Comparison of ENCODE assay signal across 7 cellular contexts in the genomic region with DNA sequence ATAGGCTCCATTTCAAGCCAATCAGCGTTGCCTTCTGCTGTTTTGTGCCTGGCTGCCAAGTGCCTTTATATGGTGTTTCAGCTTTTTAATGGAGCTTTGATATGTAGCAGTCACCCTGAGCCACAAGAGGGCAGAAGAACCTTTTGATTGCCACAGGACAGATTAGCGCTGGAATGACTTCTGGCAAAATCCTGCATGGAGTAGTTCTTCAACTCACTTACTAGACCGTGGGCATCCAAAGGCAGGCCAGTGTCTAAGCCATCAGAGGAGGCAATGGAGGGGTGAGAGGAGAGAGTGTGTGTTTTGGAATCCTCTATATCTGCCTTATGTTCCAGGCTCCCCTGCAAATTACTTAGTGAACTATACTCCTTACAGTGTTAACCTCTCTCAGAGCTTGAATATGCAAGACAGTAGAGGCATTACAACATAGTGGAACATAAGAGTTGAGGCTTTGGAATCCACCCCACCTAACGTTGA. TPM values are rescaled to one million over a fixed set of nuclear protein-coding genes. Genes with fewer than 3 reads are reported as not detected.
A peak's percentile ranks its signal among the peaks of the same experiment; 100 is the strongest.
DNase-seq lines count a peak whose midpoint lies in the region; ATAC-seq, FAIRE-seq and TF ChIP-seq lines count a peak whose summit lies in the region.

No MANE protein-coding gene starts in this region.

- H3K27ac Mint-ChIP-seq in T-helper 17 cell = no peak overlapping the region

- no peaks in the 10 kb centered on the region for H3K9me3 ChIP-seq in T-helper 17 cell (ENCODE audit: control insufficient read depth, low read length, poor library complexity, severe bottlenecking)
- no peaks in the 10 kb centered on the region for H3K9me3 ChIP-seq in hepatocyte (ENCODE audit: low read depth)

- ATAC-seq in T-helper 17 cell = peak; percentile 76
- peak; percentile 98 for ATAC-seq in sciatic nerve
- no peak for ATAC-seq in GM19395 (IDR thresholded peaks at IDR 0.05; ENCODE audit: unreplicated experiment)

- no peak overlapping the region for H2AFZ ChIP-seq in hepatocyte

- H3K79me2 ChIP-seq in hepatocyte = no peaks in the 10 kb centered on the region

- DNase-seq in GM12891 (ENCODE audit: insufficient read length, low spot score) = peak; percentile 34
- DNase-seq in NCI-H1694 treated with DMSO at 0.1 percent for 48 hours (lab: John Stamatoyannopoulos, UW) = peak; percentile 97
- no peak for DNase-seq in T-helper 17 cell
- peak; percentile 89 for DNase-seq in astrocyte of the cerebellum (ENCODE audit: low read depth)
- peak; percentile 87 for DNase-seq in hepatocyte (ENCODE audit: low spot score)
- peak; percentile 76 for DNase-seq in sciatic nerve (ENCODE audit: low spot score)

- TF ChIP-seq POLR2A in GM12891 (IDR thresholded peaks at IDR 0.05; ENCODE audit: low read depth, low read length) = no peak

- no peaks in the 10 kb centered on the region for H3K36me3 Mint-ChIP-seq in T-helper 17 cell (ENCODE audit: low read depth)

- H3K4me3 Mint-ChIP-seq in T-helper 17 cell = no peak overlapping the region

- in situ Hi-C loops in astrocyte of the cerebellum (cut with HindIII; ENCODE audit: low sequenced_read_pairs) = loop anchor here (5.0 to 10.0 kb wide), 3 partner anchors 101 to 261 kb away; a partner anchor contains a TSS

- peaks cover 10% of the 10 kb centered on the region for H3K4me1 ChIP-seq in hepatocyte (ENCODE audit: insufficient read depth)

- no peak overlapping the region for H3K27ac ChIP-seq in hepatocyte

- 5% methylated on average over 4 of the region's 4 CpGs for WGBS in hepatocyte (ENCODE audit: low lambda C conversion rate, missing lambda C conversion rate)

- no peaks in the 10 kb centered on the region for H3K9me2 ChIP-seq in hepatocyte (replicated peaks; ENCODE audit: insufficient read depth)

- H4K20me1 ChIP-seq in hepatocyte (ENCODE audit: insufficient read depth, poor library complexity, severe bottlenecking) = no peaks in the 10 kb centered on the region

- peak; percentile 95 for FAIRE-seq in GM12891 (lab: Jason Lieb, UNC)

- no peaks in the 10 kb centered on the region for H3K27me3 ChIP-seq in hepatocyte

- no peaks in the 10 kb centered on the region for H3K36me3 ChIP-seq in hepatocyte (replicated peaks; ENCODE audit: insufficient read depth, low read depth)

- H3K4me2 ChIP-seq in hepatocyte = no peak overlapping the region

- H3K27me3 Mint-ChIP-seq in T-helper 17 cell = no peaks in the 10 kb centered on the region

- intact Hi-C loops in sciatic nerve (cut with DNase I) = loop anchor here (5.0 kb wide), 2 partner anchors 169 to 269 kb away; a partner anchor contains a TSS

- H3K4me1 Mint-ChIP-seq in T-helper 17 cell = peaks cover 8% of the 10 kb centered on the region

- H3K4me3 ChIP-seq in astrocyte of the cerebellum (ENCODE audit: low read depth, low read length) (no peak overlapping the region), hepatocyte (no peak overlapping the region)

- TF ChIP-seq CTCF in astrocyte of the cerebellum (IDR thresholded peaks at IDR 0.05; ENCODE audit: low read depth, low read length, missing control alignments) (peak; percentile 80), hepatocyte (IDR thresholded peaks at IDR 0.05; ENCODE audit: poor library complexity) (peak; percentile 93)

TF ChIP-seq in GM12891, 5 proteins besides CTCF, POLR2A, EP300 and RAD21:
- no peak for TF ChIP-seq POLR2AphosphoS5 (IDR thresholded peaks at IDR 0.05; ENCODE audit: low read depth, low read length)
- no peak for TF ChIP-seq PAX5 (IDR thresholded peaks at IDR 0.05; ENCODE audit: insufficient read depth, low read length, severe bottlenecking)
- no peak; the same call in 1 of the 2 replicates for TF ChIP-seq POU2F2 (IDR thresholded peaks at IDR 0.05; ENCODE audit: low read depth, low read length)
- TF ChIP-seq TAF1 (IDR thresholded peaks at IDR 0.05; ENCODE audit: low read depth, low read length) = no peak
- no peak for TF ChIP-seq SPI1 (IDR thresholded peaks at IDR 0.05; ENCODE audit: low read depth, low read length)

RNA-seq across cellular contexts. Expression of a gene that starts 56.2 kb away (rescaled TPM):
- 9.7 TPM for polyA plus RNA-seq in GM12891 (2012; ENCODE audit: low read depth, missing spikeins)
- total RNA-seq in T-helper 17 cell = 10 to 100 TPM; 19.8 to 24.9 TPM
- 6.2 and 7.1 TPM in 2 replicates for total RNA-seq in hepatocyte
- polyA plus RNA-seq in hepatocyte = 6.3 and 7.7 TPM in 2 replicates
- total RNA-seq in sciatic nerve = 35.8 TPM

Comparison
In these comparisons a context has a peak if more than half of its experiments do, and no peak if none do; other contexts are left out.
1. DNase-seq: peak in GM12891 (single experiment), NCI-H1694 treated with DMSO at 0.1 percent for 48 hours (single experiment), astrocyte of the cerebellum (single experiment), hepatocyte (single experiment) and sciatic nerve (single experiment); none in T-helper 17 cell (0 of 3).